In the genomic region with DNA sequence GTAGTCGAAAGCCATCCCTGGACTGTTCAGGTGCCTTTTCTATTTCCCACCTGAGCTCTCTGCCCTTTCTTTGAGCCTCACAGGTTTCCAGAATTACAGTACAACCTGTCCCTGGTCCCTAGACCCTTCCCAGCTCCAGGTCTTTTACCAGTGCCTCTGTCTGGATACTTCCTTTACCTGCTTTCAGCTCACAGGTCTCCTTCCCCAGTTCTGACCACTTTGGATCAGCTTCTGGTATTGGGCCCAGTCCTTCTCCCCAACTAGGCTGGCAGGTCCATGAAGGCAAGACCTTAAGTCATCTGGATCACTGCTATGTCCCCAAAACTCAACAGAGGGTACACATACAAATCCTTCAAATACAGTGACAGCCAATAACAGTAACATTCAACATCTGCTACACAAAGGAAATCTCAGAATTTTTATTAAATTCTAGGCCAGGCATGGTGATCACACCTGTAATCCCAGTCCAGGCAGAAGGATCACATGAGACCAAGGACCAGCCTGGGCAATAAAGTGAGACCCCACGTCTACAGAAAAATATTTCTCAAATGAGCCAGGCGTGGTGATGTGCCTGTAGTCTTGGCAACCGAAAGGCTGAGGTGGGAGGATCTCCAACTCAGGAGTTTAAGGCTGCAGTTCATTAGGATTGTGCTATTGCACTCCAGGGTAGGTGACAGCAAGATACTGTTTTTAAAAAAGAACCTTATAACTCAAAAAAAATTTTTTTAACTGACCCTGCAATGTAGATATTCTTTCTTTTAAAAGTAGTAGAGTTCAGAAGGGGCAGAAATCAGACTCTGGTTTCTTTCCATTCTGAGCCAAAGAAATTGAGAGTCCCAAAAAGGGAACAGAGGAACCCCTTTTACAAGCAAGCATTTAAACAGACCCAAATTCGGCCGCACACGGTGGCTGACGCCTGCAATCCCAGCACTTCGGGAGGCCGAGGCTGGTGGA, we compare ENCODE assay signal across 9 cellular contexts. TPM values are rescaled to one million over a fixed set of nuclear protein-coding genes. Genes with fewer than 3 reads are reported as not detected.
DNase-seq lines count a peak whose midpoint lies in the region; ATAC-seq and TF ChIP-seq lines count a peak whose summit lies in the region.
"Had no signal": no experiment of that assay in that cellular context is flagged by ENCODE, and none has a peak within 500 bp of the region (broad histone marks: within the 10 kb centered on the region; RNA-seq: fewer than 3 reads in every experiment).

No MANE protein-coding gene starts in this region.

- dilution Hi-C loops in mammary epithelial cell (cut with HindIII; ENCODE audit: low sequenced_read_pairs) = no loop called here

- DNase-seq in A673 (ENCODE audit: low spot score) (no peak), mammary epithelial cell (no peak), NCI-H82 (lab: John Stamatoyannopoulos, UW) (no peak)
- DNase-seq: NCI-H146 had no signal

- CTCF ChIA-PET in A673 (lab: Charles Lee) = no interaction called here
- CTCF ChIA-PET in mammary epithelial cell (lab: Charles Lee; ENCODE audit: low non-redundant PET) = no interaction called here

- peaks cover 12% of the 10 kb centered on the region for H3K4me1 ChIP-seq in A673 (ENCODE audit: insufficient read depth, low read length, poor library complexity, severe bottlenecking)
- peaks cover 24% of the 10 kb centered on the region for H3K4me1 ChIP-seq in HUES6 (ENCODE audit: control insufficient read depth, insufficient read depth, low read length)
- peaks cover 11% of the 10 kb centered on the region for H3K4me1 ChIP-seq in mammary epithelial cell (ENCODE audit: insufficient read depth, low read length)
- peaks cover 43% of the 10 kb centered on the region for H3K4me1 ChIP-seq in mononuclear cell (ENCODE audit: insufficient read depth, low read length)

- H3K9me3 ChIP-seq in A673 (ENCODE audit: low read depth, low read length, poor library complexity, severe bottlenecking) = no peaks in the 10 kb centered on the region
- no peaks in the 10 kb centered on the region for H3K9me3 ChIP-seq in HUES6 (ENCODE audit: control insufficient read depth, insufficient read depth, low read depth, low read length)
- H3K9me3 ChIP-seq in mammary epithelial cell (replicated peaks; ENCODE audit: insufficient read depth, low read length) = no peaks in the 10 kb centered on the region
- H3K9me3 ChIP-seq in mononuclear cell (ENCODE audit: low read depth, low read length) = no peaks in the 10 kb centered on the region

- H3K4me2 ChIP-seq in mammary epithelial cell (ENCODE audit: insufficient read depth, low read depth, low read length) = peak overlapping the region; percentile 93

- WGBS in mammary epithelial cell (ENCODE audit: low coverage, missing lambda C conversion rate) = 45% methylated on average over 5 of the region's 10 CpGs

- in situ Hi-C loops in mammary epithelial cell (cut with MboI; ENCODE audit: low sequenced_read_pairs in 2 of 2) = loop anchor here in 1 of 2 donors (25.0 kb wide), 1 partner anchor 253 kb away; no protein-coding TSS in a partner anchor

- H3K4me3 ChIP-seq in A673 (ENCODE audit: low read depth, low read length, poor library complexity, severe bottlenecking) (peak overlapping the region; percentile 100), HUES6 (ENCODE audit: low read depth, low read length) (peak overlapping the region; percentile 99), mammary epithelial cell (replicated peaks in 1 of 3; ENCODE audit: insufficient read depth in 1 of 3, low read depth in 2 of 3, low read length in 3 of 3) (peak overlapping the region; percentile 94 to 98 (median 95)), mononuclear cell (ENCODE audit: low read length) (peak overlapping the region; percentile 83)

- H3K79me2 ChIP-seq in mammary epithelial cell (ENCODE audit: insufficient read depth, low read length) = peaks cover 31% of the 10 kb centered on the region

- H3K36me3 ChIP-seq in A673 (ENCODE audit: insufficient read depth, low read length, poor library complexity, severe bottlenecking) = peaks cover 34% of the 10 kb centered on the region
- H3K36me3 ChIP-seq in HUES6 (ENCODE audit: control insufficient read depth, insufficient read depth, low read length) = peaks cover 34% of the 10 kb centered on the region
- H3K36me3 ChIP-seq in mammary epithelial cell (ENCODE audit: insufficient read depth, low read length) = peaks cover 22% of the 10 kb centered on the region

- no TSS peak for BruUV-seq in A673 (replicated peaks; lab: Mats Ljungman, UMichigan)
- BruUV-seq in mammary epithelial cell (replicated peaks; lab: Mats Ljungman, UMichigan) = no TSS peak

- no peak for TF ChIP-seq CTCF in A673 (conservative IDR thresholded peaks at IDR 0.05; ENCODE audit: low read depth, low read length)
- TF ChIP-seq CTCF in mammary epithelial cell (conservative IDR thresholded peaks at IDR 0.05 in 1 of 2, IDR thresholded peaks at IDR 0.05 in 1 of 2; ENCODE audit: extremely low read depth in 1 of 2, insufficient read depth in 1 of 2, low read depth in 1 of 2, low read length in 2 of 2) = no peak

- H3K9ac ChIP-seq in HUES6 (ENCODE audit: low read length) (peak overlapping the region; percentile 100), mammary epithelial cell (ENCODE audit: insufficient read depth, low read length) (peak overlapping the region; percentile 94)

- H4K20me1 ChIP-seq in mammary epithelial cell (ENCODE audit: insufficient read depth, low read length) = no peaks in the 10 kb centered on the region

- H2AFZ ChIP-seq in mammary epithelial cell (ENCODE audit: low read depth, low read length) = no peak overlapping the region

- POLR2A ChIA-PET in A673 (lab: Charles Lee; ENCODE audit: low non-redundant PET) = interaction anchor here (1.6 kb wide), 1 partner anchor 11 kb away, joined by 9 read pairs; a partner anchor contains a TSS

- ATAC-seq in HG03095 (IDR thresholded peaks at IDR 0.05; ENCODE audit: unreplicated experiment) (no peak), GM19324 (IDR thresholded peaks at IDR 0.05; ENCODE audit: low FRiP score, unreplicated experiment) (no peak), GM19455 (IDR thresholded peaks at IDR 0.05; ENCODE audit: unreplicated experiment) (no peak)

- H3K27me3 ChIP-seq in A673 (replicated peaks; ENCODE audit: insufficient read depth, low read depth, low read length, poor library complexity) (no peaks in the 10 kb centered on the region), HUES6 (ENCODE audit: control insufficient read depth, insufficient read depth, low read length) (no peaks in the 10 kb centered on the region), mammary epithelial cell (ENCODE audit: insufficient read depth, low read length) (no peaks in the 10 kb centered on the region), mononuclear cell (ENCODE audit: insufficient read depth, low read length) (no peaks in the 10 kb centered on the region)

- intact Hi-C loops in A673 (cut with micrococcal nuclease; ENCODE audit: unreplicated experiment) = no loop called here
- intact Hi-C loops in mammary epithelial cell (cut with micrococcal nuclease) = loop anchor here (1.0 kb wide), 1 partner anchor 37 kb away; no protein-coding TSS in a partner anchor

- peak overlapping the region; percentile 97 for H3K27ac ChIP-seq in A673 (ENCODE audit: low read depth, low read length, poor library complexity, severe bottlenecking)
- H3K27ac ChIP-seq in HUES6 (ENCODE audit: low read depth, low read length) = peak overlapping the region; percentile 97
- H3K27ac ChIP-seq in mammary epithelial cell (ENCODE audit: insufficient read depth, low read depth, low read length) = peak overlapping the region; percentile 78

RNA-seq across cellular contexts. Expression of a gene that starts 1.3 kb away (rescaled TPM):
- total RNA-seq in A673 (2021) (1,898 and 1,963 TPM in 2 replicates), mammary epithelial cell (1,000 to 10,000 TPM in 1 of 2 donors, 100 to 1,000 TPM in 1; 361 to 1,710 TPM), mononuclear cell (71.4 TPM)
- polyA plus RNA-seq in mammary epithelial cell = 3,363 TPM
- 1,696 TPM for polyA minus RNA-seq in mammary epithelial cell

RNA-seq across cellular contexts. Expression of a gene that starts 11.0 kb away (rescaled TPM):
- total RNA-seq in A673 (2021) = 160 and 169 TPM in 2 replicates
- 100 to 1,000 TPM in 1 of 2 donors, 10 to 100 TPM in 1; 66.7 to 120 TPM for total RNA-seq in mammary epithelial cell
- polyA plus RNA-seq in mammary epithelial cell = 74.5 TPM
- 177 TPM for polyA minus RNA-seq in mammary epithelial cell
- total RNA-seq in mononuclear cell = 124 TPM

RNA-seq across cellular contexts. Expression of a gene that starts 21.9 kb away (rescaled TPM):
- total RNA-seq in A673 (2021) (99.1 and 99.4 TPM in 2 replicates), mammary epithelial cell (10 to 100 TPM; 15.5 to 40.6 TPM), mononuclear cell (21.5 TPM)
- polyA plus RNA-seq in mammary epithelial cell = 21.9 TPM
- 10.2 TPM for polyA minus RNA-seq in mammary epithelial cell

RNA-seq across cellular contexts. Expression of a gene that starts 27.8 kb away (rescaled TPM):
- total RNA-seq in A673 (2021) (7.1 and 8.1 TPM in 2 replicates), mammary epithelial cell (100 to 1,000 TPM in 1 of 2 donors, 10 to 100 TPM in 1; 13.3 to 110 TPM), mononuclear cell (676 TPM)
- polyA plus RNA-seq in mammary epithelial cell = 10.4 TPM
- polyA minus RNA-seq in mammary epithelial cell = 34.5 TPM

RNA-seq across cellular contexts. Expression of a gene that starts 43.2 kb away (rescaled TPM):
- total RNA-seq in A673 (2021) (37.1 and 41.9 TPM in 2 replicates), mammary epithelial cell (10 to 100 TPM; 19.5 to 29.3 TPM), mononuclear cell (21.9 TPM)
- 25.9 TPM for polyA plus RNA-seq in mammary epithelial cell
- 21.9 TPM for polyA minus RNA-seq in mammary epithelial cell
